In the genomic region with DNA sequence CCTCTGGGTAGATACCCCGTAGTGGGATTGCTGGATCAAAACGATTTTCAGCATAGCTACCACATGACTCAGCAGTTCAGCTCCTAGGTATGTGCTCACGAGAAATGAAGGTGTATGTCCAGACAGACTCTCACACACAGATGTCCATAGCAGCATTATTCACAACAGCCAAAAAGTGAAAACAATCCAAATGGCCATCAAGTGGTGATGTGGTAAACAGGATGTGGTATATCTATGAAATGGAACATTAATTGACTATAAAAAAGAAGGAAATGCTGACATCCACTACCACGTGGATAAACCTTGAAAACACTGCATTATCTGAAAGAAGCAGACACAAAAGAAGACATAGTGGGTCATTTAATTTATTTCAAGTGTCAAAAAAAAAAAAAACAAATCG, we compare ENCODE assay signal across 10 cellular contexts.
"Had no signal": no experiment of that assay in that cellular context is flagged by ENCODE, and none has a peak within 500 bp of the region (broad histone marks: within the 10 kb centered on the region; RNA-seq: fewer than 3 reads in every experiment).

No MANE protein-coding gene starts in this region.

- H3K9me3 ChIP-seq: HAP-1 had no signal

- DNase-seq: GM23248, GOT3, H7, HFFc6, IMR-90, KBM-7 had no signal

- ATAC-seq: HCT116 had no signal

- H3K36me3 ChIP-seq: HAP-1 had no signal

- H2AFZ ChIP-seq: GM23248 had no signal

- H3K4me1 ChIP-seq: HAP-1 had no signal

- H3K4me3 ChIP-seq: GM23248, HAP-1 had no signal

- H3K4me2 ChIP-seq: KMS-11 had no signal

- H3K9ac ChIP-seq: GM23248, KMS-11 had no signal

- H3K27ac ChIP-seq: GM23248, HL-60, KMS-11 had no signal
